ENCODE assay signal across 8 cellular contexts in the genomic region with DNA sequence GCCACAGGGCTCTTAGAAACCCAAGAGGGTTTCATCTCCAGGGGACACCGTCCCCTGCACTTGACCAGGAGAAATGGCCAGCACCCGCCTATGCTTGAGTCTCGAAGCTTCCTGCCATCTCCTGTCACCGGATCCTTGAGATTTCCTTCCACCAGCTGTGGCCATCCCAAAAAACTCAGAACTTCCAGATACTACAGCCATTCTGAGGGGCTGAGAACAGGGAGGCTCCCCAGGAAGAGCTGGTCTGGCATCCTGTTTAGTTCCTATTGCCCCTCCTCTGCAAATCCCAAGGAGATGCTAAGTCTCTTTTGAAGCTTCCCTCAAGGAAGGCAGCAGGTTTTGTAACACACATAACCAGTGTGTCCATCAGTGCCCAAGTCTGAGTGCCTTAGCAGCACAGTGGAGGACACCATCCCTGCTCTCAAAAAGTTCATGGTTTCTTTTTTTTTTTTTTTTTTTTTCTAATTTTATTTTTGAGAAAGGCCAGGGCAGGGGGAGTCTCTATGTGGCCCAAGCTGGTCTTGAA. TPM values are rescaled to one million over a fixed set of nuclear protein-coding genes. Genes with fewer than 3 reads are reported as not detected.
DNase-seq lines count a peak whose midpoint lies in the region; ATAC-seq, FAIRE-seq and TF ChIP-seq lines count a peak whose summit lies in the region.

No MANE protein-coding gene starts in this region.

- H3K4me3 ChIP-seq in GM08714 (ENCODE audit: low read length) (peak overlapping the region; percentile 78), SJSA1 (peak overlapping the region; percentile 98), esophagus (ENCODE audit: low read depth in 1 of 2, low read length in 2 of 2) (peak overlapping the region; percentile 80 to 95), rectal smooth muscle tissue (ENCODE audit: low read length) (peak overlapping the region; percentile 81)

- DNase-seq in SJSA1 (ENCODE audit: low read depth in 1 of 2, low spot score in 2 of 2) (no peak), D721Med (ENCODE audit: insufficient read length, low spot score) (no peak), amygdala (lab: John Stamatoyannopoulos, UW) (no peak), 8988T (no peak)

- H3K9ac ChIP-seq in rectal smooth muscle tissue (ENCODE audit: low read length): no peak overlapping the region

- peaks cover 52% of the 10 kb centered on the region for H3K4me1 ChIP-seq in SJSA1 (replicated peaks)
- H3K4me1 ChIP-seq in esophagus (ENCODE audit: control insufficient read depth in 2 of 2, insufficient read depth in 2 of 2, low read length in 1 of 2): peaks cover 3 to 19% of the 10 kb centered on the region in 2 donors
- peaks cover 17% of the 10 kb centered on the region for H3K4me1 ChIP-seq in rectal smooth muscle tissue (ENCODE audit: control insufficient read depth, insufficient read depth, low read length)

- H3K36me3 ChIP-seq in SJSA1 (peaks cover 56% of the 10 kb centered on the region), esophagus (ENCODE audit: control insufficient read depth in 2 of 2, insufficient read depth in 2 of 2, low read length in 1 of 2) (peaks cover 0 to 9% of the 10 kb centered on the region in 2 donors), rectal smooth muscle tissue (ENCODE audit: control insufficient read depth, insufficient read depth, low read length) (peaks cover 4% of the 10 kb centered on the region)

- FAIRE-seq in D721Med (lab: Jason Lieb, UNC): no peak

- 60 to 63% methylated on average over 4 of the region's 4 CpGs for WGBS in esophagus, 2 donors

- H3K27ac ChIP-seq in SJSA1: peak overlapping the region; percentile 92; the same call in 1 of the 2 replicates
- H3K27ac ChIP-seq in esophagus (ENCODE audit: low read depth in 2 of 2, low read length in 1 of 2): peak overlapping the region; percentile 92 to 95
- no peak overlapping the region for H3K27ac ChIP-seq in rectal smooth muscle tissue (ENCODE audit: low read depth, low read length)

- H3K27me3 ChIP-seq in SJSA1 (replicated peaks): no peaks in the 10 kb centered on the region
- no peaks in the 10 kb centered on the region for H3K27me3 ChIP-seq in esophagus (ENCODE audit: control insufficient read depth in 1 of 2, insufficient read depth in 2 of 2, low read length in 2 of 2)
- no peaks in the 10 kb centered on the region for H3K27me3 ChIP-seq in rectal smooth muscle tissue (ENCODE audit: control insufficient read depth, insufficient read depth, low read length)

- peaks cover 2% of the 10 kb centered on the region; the same call in 1 of the 2 replicates for H3K9me3 ChIP-seq in SJSA1 (replicated peaks)
- no peaks in the 10 kb centered on the region for H3K9me3 ChIP-seq in esophagus (ENCODE audit: control insufficient read depth in 2 of 2, insufficient read depth in 1 of 2, low read depth in 1 of 2, low read length in 1 of 2)

- ATAC-seq in GM18517 (IDR thresholded peaks at IDR 0.05; ENCODE audit: unreplicated experiment): no peak

- no peak for TF ChIP-seq CTCF in D721Med (IDR thresholded peaks at IDR 0.05; ENCODE audit: insufficient read depth, missing control alignments)

RNA-seq across cellular contexts. Expression of a gene that starts 2.0 kb away (rescaled TPM):
- 7.6 and 13.7 TPM in 2 replicates for total RNA-seq in SJSA1 (2014; rRNA removed; shearing (Covaris generic))
- polyA plus RNA-seq in esophagus: 10 to 100 TPM; 35.4 to 49.7 TPM

RNA-seq across cellular contexts. Expression of a gene that starts 26.8 kb away (rescaled TPM):
- 4.6 and 9.4 TPM in 2 replicates for total RNA-seq in SJSA1 (2014; rRNA removed; shearing (Covaris generic))
- under 1 TPM; 0.20 to 0.44 TPM for polyA plus RNA-seq in esophagus

RNA-seq across cellular contexts. Expression of a gene that starts 41.0 kb away (rescaled TPM):
- 2.0 and 4.7 TPM in 2 replicates for total RNA-seq in SJSA1 (2014; rRNA removed; shearing (Covaris generic))
- polyA plus RNA-seq in esophagus: 1 to 10 TPM; 2.1 to 5.6 TPM
